In genomic region chr1:202160377-202160940, GRCh38 we compare ENCODE assay signal across 8 cellular contexts. TPM values are rescaled to one million over a fixed set of nuclear protein-coding genes. Genes with fewer than 3 reads are reported as not detected.
A peak's percentile ranks its signal among the peaks of the same experiment; 100 is the strongest.
DNase-seq lines count a peak whose midpoint lies in the region; ATAC-seq and TF ChIP-seq lines count a peak whose summit lies in the region.

Gene PTPN7 (minus strand): TSS chr1:202160602. CDS start chr1:202159402, 1,200 bp downstream.

- peak within 1 kb of the TSS; percentile 87 to 96 (median 94) for H3K4me3 Mint-ChIP-seq in IgD-negative memory B cell

- TF ChIP-seq POLR2A in GM19099 (IDR thresholded peaks at IDR 0.05; ENCODE audit: extremely low read depth, insufficient read length, low read depth) (peak; percentile 62), esophagus squamous epithelium (IDR thresholded peaks at IDR 0.05) (peak in 1 of 4 donors; percentile 35)

- peaks cover 0 to 6% (median 0%) of the 10 kb centered on the region in 4 donors for H3K27me3 ChIP-seq in esophagus squamous epithelium

- peak within 1 kb of the TSS; percentile 14 to 59 (median 36) for H3K4me3 ChIP-seq in esophagus squamous epithelium

- peak within 1 kb of the TSS; percentile 61 to 83 (median 72) for H3K27ac ChIP-seq in esophagus squamous epithelium

- H3K36me3 ChIP-seq in esophagus squamous epithelium, result no peaks in the 10 kb centered on the region

- DNase-seq in activated CD4-positive, alpha-beta T cell treated with anti-CD3 and anti-CD28 coated beads, Interleukin-2, amount 50 U/mL, for 48 hours, result peak; percentile 94 to 95
- DNase-seq in esophagus squamous epithelium (lab: John Stamatoyannopoulos, UW), result no peak
- DNase-seq in stimulated activated CD4-positive, alpha-beta T cell treated with anti-CD3 and anti-CD28 coated beads, TNF-alpha, amount 100 ng/mL, for 1 hour (ENCODE audit: low read depth in 3 of 3, low spot score in 1 of 3), result peak; percentile 59 to 82 (median 67)
- DNase-seq in SHP77 treated with DMSO at 0.1 percent for 48 hours (lab: John Stamatoyannopoulos, UW), result no peak

- ATAC-seq in SK-N-SH treated with all-trans-retinoic acid at 6 μM for 48 hours (no peak), HG03139 (IDR thresholded peaks at IDR 0.05; ENCODE audit: unreplicated experiment) (no peak)

- H3K4me1 Mint-ChIP-seq in IgD-negative memory B cell, result peaks cover 49 to 68% (median 54%) of the 10 kb centered on the region in 3 donors

- 31 to 69% methylated on average over 7 to 16 of the region's 17 CpGs for whole genome bisulfite sequencing in esophagus squamous epithelium, 2 donors

- no peaks in the 10 kb centered on the region for H3K9me3 ChIP-seq in esophagus squamous epithelium

- no peaks in the 10 kb centered on the region for H3K36me3 Mint-ChIP-seq in IgD-negative memory B cell

- peak in 1 of 6 experiments; percentile 28 for TF ChIP-seq CTCF in esophagus squamous epithelium (IDR thresholded peaks at IDR 0.05)

- intact Hi-C loops in esophagus squamous epithelium (cut with DNase I), result no loop called here

- peak within 1 kb of the TSS; percentile 92 to 99 (median 96) for H3K27ac Mint-ChIP-seq in IgD-negative memory B cell

- peaks cover 0 to 41% (median 0%) of the 10 kb centered on the region in 3 donors for H3K4me1 ChIP-seq in esophagus squamous epithelium

- peaks cover 1% of the 10 kb centered on the region for H3K27me3 Mint-ChIP-seq in IgD-negative memory B cell

- no peaks in the 10 kb centered on the region for H3K9me3 Mint-ChIP-seq in IgD-negative memory B cell

TF ChIP-seq in SK-N-SH treated with all-trans-retinoic acid at 6 μM for 48 hours, 23 proteins besides CTCF, POLR2A, EP300 and RAD21:
- TF ChIP-seq PATZ1 (CRISPR knock-in tag; IDR thresholded peaks at IDR 0.05; ENCODE audit: borderline replicate concordance), result no peak
- TF ChIP-seq RARB (CRISPR knock-in tag; IDR thresholded peaks at IDR 0.05), result no peak
- TF ChIP-seq, protein P1, sequence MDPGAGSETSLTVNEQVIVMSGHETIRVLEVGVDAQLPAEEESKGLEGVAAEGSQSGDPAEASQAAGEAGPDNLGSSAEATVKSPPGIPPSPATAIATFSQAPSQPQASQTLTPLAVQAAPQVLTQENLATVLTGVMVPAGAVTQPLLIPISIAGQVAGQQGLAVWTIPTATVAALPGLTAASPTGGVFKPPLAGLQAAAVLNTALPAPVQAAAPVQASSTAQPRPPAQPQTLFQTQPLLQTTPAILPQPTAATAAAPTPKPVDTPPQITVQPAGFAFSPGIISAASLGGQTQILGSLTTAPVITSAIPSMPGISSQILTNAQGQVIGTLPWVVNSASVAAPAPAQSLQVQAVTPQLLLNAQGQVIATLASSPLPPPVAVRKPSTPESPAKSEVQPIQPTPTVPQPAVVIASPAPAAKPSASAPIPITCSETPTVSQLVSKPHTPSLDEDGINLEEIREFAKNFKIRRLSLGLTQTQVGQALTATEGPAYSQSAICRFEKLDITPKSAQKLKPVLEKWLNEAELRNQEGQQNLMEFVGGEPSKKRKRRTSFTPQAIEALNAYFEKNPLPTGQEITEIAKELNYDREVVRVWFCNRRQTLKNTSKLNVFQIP (CRISPR knock-in tag; IDR thresholded peaks at IDR 0.05; ENCODE audit: borderline replicate concordance, low read depth), result no peak
- no peak for TF ChIP-seq SNAI2 (CRISPR knock-in tag; IDR thresholded peaks at IDR 0.05)
- no peak for TF ChIP-seq BACH2 (CRISPR knock-in tag; IDR thresholded peaks at IDR 0.05; ENCODE audit: borderline replicate concordance)
- TF ChIP-seq PPARA (CRISPR knock-in tag; IDR thresholded peaks at IDR 0.05; ENCODE audit: borderline replicate concordance), result no peak
- no peak for TF ChIP-seq ISL1 (CRISPR knock-in tag; IDR thresholded peaks at IDR 0.05)
- TF ChIP-seq TOX (CRISPR knock-in tag; IDR thresholded peaks at IDR 0.05; ENCODE audit: borderline replicate concordance), result no peak
- no peak for TF ChIP-seq ARNTL (CRISPR knock-in tag; IDR thresholded peaks at IDR 0.05; ENCODE audit: borderline replicate concordance, low read depth)
- no peak for TF ChIP-seq TSHZ2 (CRISPR knock-in tag; IDR thresholded peaks at IDR 0.05)
- no peak for TF ChIP-seq ZC3H10 (CRISPR knock-in tag; IDR thresholded peaks at IDR 0.05)
- TF ChIP-seq ZNF8 (CRISPR knock-in tag; IDR thresholded peaks at IDR 0.05), result no peak
- no peak for TF ChIP-seq ZFP30 (CRISPR knock-in tag; IDR thresholded peaks at IDR 0.05)
- TF ChIP-seq ZNF565 (CRISPR knock-in tag; conservative IDR thresholded peaks at IDR 0.05; ENCODE audit: low read depth), result no peak
- TF ChIP-seq OSR1 (CRISPR knock-in tag; IDR thresholded peaks at IDR 0.05), result no peak
- no peak for TF ChIP-seq ESRRG (CRISPR knock-in tag; IDR thresholded peaks at IDR 0.05)
- TF ChIP-seq, protein P2, sequence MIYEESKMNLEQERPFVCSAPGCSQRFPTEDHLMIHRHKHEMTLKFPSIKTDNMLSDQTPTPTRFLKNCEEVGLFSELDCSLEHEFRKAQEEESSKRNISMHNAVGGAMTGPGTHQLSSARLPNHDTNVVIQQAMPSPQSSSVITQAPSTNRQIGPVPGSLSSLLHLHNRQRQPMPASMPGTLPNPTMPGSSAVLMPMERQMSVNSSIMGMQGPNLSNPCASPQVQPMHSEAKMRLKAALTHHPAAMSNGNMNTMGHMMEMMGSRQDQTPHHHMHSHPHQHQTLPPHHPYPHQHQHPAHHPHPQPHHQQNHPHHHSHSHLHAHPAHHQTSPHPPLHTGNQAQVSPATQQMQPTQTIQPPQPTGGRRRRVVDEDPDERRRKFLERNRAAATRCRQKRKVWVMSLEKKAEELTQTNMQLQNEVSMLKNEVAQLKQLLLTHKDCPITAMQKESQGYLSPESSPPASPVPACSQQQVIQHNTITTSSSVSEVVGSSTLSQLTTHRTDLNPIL (CRISPR knock-in tag; IDR thresholded peaks at IDR 0.05; ENCODE audit: low read depth), result no peak
TF ChIP-seq in SK-N-SH treated with all-trans-retinoic acid at 6 μM for 48 hours: peak in this region for 0.

RNA-seq across cellular contexts. Expression of gene PTPN7, which starts in this region (rescaled TPM):
- 18.7 TPM for polyA plus RNA-seq in IgD-negative memory B cell
- total RNA-seq in esophagus squamous epithelium, result 1 to 10 TPM; 1.9 to 5.5 (median 3.1) TPM

Comparison
In these comparisons a context has a peak if more than half of its experiments do, and no peak if none do; other contexts are left out.
1. DNase-seq: peak in activated CD4-positive, alpha-beta T cell treated with anti-CD3 and anti-CD28 coated beads, Interleukin-2, amount 50 U/mL, for 48 hours (2 of 2) and stimulated activated CD4-positive, alpha-beta T cell treated with anti-CD3 and anti-CD28 coated beads, TNF-alpha, amount 100 ng/mL, for 1 hour (3 of 3); none in esophagus squamous epithelium (single experiment) and SHP77 treated with DMSO at 0.1 percent for 48 hours (single experiment).